In genomic region chr10:70781461-70782051, GRCh38 we compare ENCODE assay signal across 3 cellular contexts.
TF ChIP-seq lines count a peak whose summit lies in the region.

No MANE protein-coding gene starts in this region.

TF ChIP-seq in SK-N-SH, 30 proteins besides CTCF, POLR2A, EP300 and RAD21:
- TF ChIP-seq, protein P1, sequence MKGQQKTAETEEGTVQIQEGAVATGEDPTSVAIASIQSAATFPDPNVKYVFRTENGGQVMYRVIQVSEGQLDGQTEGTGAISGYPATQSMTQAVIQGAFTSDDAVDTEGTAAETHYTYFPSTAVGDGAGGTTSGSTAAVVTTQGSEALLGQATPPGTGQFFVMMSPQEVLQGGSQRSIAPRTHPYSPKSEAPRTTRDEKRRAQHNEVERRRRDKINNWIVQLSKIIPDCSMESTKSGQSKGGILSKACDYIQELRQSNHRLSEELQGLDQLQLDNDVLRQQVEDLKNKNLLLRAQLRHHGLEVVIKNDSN (IDR thresholded peaks at IDR 0.05; ENCODE audit: borderline replicate concordance, low read depth): no peak
- no peak for TF ChIP-seq TEAD4 (IDR thresholded peaks at IDR 0.05; ENCODE audit: borderline replicate concordance, insufficient read depth)
- no peak for TF ChIP-seq MAX (IDR thresholded peaks at IDR 0.05; ENCODE audit: low read depth)
- TF ChIP-seq SMC3 (IDR thresholded peaks at IDR 0.05; ENCODE audit: low read depth, low read length): no peak
- TF ChIP-seq FOSL2 (IDR thresholded peaks at IDR 0.05; ENCODE audit: borderline replicate concordance, low read depth): no peak
- no peak for TF ChIP-seq ZBTB33 (IDR thresholded peaks at IDR 0.05; ENCODE audit: borderline replicate concordance, low read depth)
- TF ChIP-seq ELF1 (IDR thresholded peaks at IDR 0.05): no peak
- no peak for TF ChIP-seq FOXM1 (IDR thresholded peaks at IDR 0.05; ENCODE audit: low read depth)
- TF ChIP-seq GABPA (IDR thresholded peaks at IDR 0.05; ENCODE audit: low read depth): no peak
- TF ChIP-seq TAF1 (IDR thresholded peaks at IDR 0.05; ENCODE audit: borderline replicate concordance, low read depth, low read length): no peak
- TF ChIP-seq RXRA (IDR thresholded peaks at IDR 0.05; ENCODE audit: borderline replicate concordance, low read depth): no peak
- no peak for TF ChIP-seq NFIC (IDR thresholded peaks at IDR 0.05; ENCODE audit: borderline replicate concordance)
- no peak for TF ChIP-seq FOXJ3 (CRISPR knock-in tag; IDR thresholded peaks at IDR 0.05)
- TF ChIP-seq NRF1 (IDR thresholded peaks at IDR 0.05; ENCODE audit: low read depth, low read length): no peak
- TF ChIP-seq POLR2AphosphoS5 (IDR thresholded peaks at IDR 0.05; ENCODE audit: low read depth, low read length): no peak
- TF ChIP-seq YY1 (IDR thresholded peaks at IDR 0.05; ENCODE audit: low read depth): no peak

TF ChIP-seq in SK-N-SH treated with all-trans-retinoic acid at 6 μM for 48 hours, 23 proteins besides CTCF, POLR2A, EP300 and RAD21:
- TF ChIP-seq ZNF70 (CRISPR knock-in tag; IDR thresholded peaks at IDR 0.05) (no peak), RARB (CRISPR knock-in tag; IDR thresholded peaks at IDR 0.05) (no peak), SNAI2 (CRISPR knock-in tag; IDR thresholded peaks at IDR 0.05) (no peak), ISL1 (CRISPR knock-in tag; IDR thresholded peaks at IDR 0.05) (no peak), TOX (CRISPR knock-in tag; IDR thresholded peaks at IDR 0.05; ENCODE audit: borderline replicate concordance) (no peak)
- TF ChIP-seq, protein P2, sequence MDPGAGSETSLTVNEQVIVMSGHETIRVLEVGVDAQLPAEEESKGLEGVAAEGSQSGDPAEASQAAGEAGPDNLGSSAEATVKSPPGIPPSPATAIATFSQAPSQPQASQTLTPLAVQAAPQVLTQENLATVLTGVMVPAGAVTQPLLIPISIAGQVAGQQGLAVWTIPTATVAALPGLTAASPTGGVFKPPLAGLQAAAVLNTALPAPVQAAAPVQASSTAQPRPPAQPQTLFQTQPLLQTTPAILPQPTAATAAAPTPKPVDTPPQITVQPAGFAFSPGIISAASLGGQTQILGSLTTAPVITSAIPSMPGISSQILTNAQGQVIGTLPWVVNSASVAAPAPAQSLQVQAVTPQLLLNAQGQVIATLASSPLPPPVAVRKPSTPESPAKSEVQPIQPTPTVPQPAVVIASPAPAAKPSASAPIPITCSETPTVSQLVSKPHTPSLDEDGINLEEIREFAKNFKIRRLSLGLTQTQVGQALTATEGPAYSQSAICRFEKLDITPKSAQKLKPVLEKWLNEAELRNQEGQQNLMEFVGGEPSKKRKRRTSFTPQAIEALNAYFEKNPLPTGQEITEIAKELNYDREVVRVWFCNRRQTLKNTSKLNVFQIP (CRISPR knock-in tag; IDR thresholded peaks at IDR 0.05; ENCODE audit: borderline replicate concordance, low read depth): no peak

TF ChIP-seq in K562, 482 proteins besides CTCF, POLR2A, EP300 and RAD21:
- TF ChIP-seq RAD51 (IDR thresholded peaks at IDR 0.05; ENCODE audit: borderline replicate concordance, low read depth): peak; percentile 35; the same call in 1 of the 2 replicates
- TF ChIP-seq, protein P1 (CRISPR knock-in tag; IDR thresholded peaks at IDR 0.05): peak; percentile 52
- TF ChIP-seq, protein P3, sequence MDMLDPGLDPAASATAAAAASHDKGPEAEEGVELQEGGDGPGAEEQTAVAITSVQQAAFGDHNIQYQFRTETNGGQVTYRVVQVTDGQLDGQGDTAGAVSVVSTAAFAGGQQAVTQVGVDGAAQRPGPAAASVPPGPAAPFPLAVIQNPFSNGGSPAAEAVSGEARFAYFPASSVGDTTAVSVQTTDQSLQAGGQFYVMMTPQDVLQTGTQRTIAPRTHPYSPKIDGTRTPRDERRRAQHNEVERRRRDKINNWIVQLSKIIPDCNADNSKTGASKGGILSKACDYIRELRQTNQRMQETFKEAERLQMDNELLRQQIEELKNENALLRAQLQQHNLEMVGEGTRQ (CRISPR knock-in tag; IDR thresholded peaks at IDR 0.05): peak; percentile 78
- TF ChIP-seq ELF2 (CRISPR knock-in tag; IDR thresholded peaks at IDR 0.05): no peak
- 0 out of 2 replicates have a peak, but pooled peaks have one; percentile 33 for TF ChIP-seq BHLHE40 (IDR thresholded peaks at IDR 0.05; ENCODE audit: low read length)
- TF ChIP-seq, protein P4, sequence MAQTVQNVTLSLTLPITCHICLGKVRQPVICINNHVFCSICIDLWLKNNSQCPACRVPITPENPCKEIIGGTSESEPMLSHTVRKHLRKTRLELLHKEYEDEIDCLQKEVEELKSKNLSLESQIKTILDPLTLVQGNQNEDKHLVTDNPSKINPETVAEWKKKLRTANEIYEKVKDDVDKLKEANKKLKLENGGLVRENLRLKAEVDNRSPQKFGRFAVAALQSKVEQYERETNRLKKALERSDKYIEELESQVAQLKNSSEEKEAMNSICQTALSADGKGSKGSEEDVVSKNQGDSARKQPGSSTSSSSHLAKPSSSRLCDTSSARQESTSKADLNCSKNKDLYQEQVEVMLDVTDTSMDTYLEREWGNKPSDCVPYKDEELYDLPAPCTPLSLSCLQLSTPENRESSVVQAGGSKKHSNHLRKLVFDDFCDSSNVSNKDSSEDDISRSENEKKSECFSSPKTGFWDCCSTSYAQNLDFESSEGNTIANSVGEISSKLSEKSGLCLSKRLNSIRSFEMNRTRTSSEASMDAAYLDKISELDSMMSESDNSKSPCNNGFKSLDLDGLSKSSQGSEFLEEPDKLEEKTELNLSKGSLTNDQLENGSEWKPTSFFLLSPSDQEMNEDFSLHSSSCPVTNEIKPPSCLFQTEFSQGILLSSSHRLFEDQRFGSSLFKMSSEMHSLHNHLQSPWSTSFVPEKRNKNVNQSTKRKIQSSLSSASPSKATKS (CRISPR knock-in tag; IDR thresholded peaks at IDR 0.05): no peak
- TF ChIP-seq SNRNP70 (optimal IDR thresholded peaks at IDR 0.05; ENCODE audit: low read depth, low read length): no peak
TF ChIP-seq in K562: peak in this region for 4.
